25 cellular contexts compared by ENCODE assay signal in the genomic region with DNA sequence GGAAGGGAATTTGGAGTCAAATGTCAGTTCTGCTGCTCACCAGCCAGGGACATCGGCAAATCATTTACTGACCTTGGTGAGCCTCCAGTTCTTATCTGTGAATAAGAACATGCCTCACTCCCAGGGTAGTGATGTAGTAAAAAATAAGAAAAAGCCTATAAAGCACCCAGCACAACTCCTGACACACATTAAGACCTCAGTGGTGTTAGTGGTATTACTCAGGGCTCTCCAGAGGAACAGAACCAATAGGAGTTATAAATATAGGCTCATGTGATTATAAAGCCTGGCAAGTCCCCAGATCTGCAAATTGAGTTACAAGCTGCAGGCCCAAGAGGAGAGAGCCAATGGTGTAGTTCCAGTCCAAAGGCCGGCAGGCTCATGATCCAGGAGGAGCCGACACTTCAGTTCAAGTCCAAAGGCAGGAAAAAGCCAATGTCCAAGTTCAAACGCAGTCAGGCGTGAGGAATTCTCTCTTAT.
DNase-seq lines count a peak whose midpoint lies in the region; ATAC-seq, FAIRE-seq and TF ChIP-seq lines count a peak whose summit lies in the region.
"Had no signal": no experiment of that assay in that cellular context is flagged by ENCODE, and none has a peak within 500 bp of the region (broad histone marks: within the 10 kb centered on the region; RNA-seq: fewer than 3 reads in every experiment).

No MANE protein-coding gene starts in this region.

- H3K27me3 ChIP-seq in left ventricle myocardium inferior (ENCODE audit: low read depth) (peaks cover 47% of the 10 kb centered on the region), pancreas (peaks cover 0 to 4% (median 0%) of the 10 kb centered on the region in 4 donors), transverse colon (no peaks in the 10 kb centered on the region)
- H3K27me3 ChIP-seq: ascending aorta had no signal

- no peak for TF ChIP-seq EP300 in transverse colon (IDR thresholded peaks at IDR 0.05; ENCODE audit: low read depth)

- H3K27ac ChIP-seq in left ventricle myocardium inferior (replicated peaks) (no peak overlapping the region), pancreas (peak overlapping the region in 3 of 4 donors; percentile 37 to 59 (median 49)), transverse colon (peak overlapping the region; percentile 73 to 85 (median 78))
- H3K27ac ChIP-seq: 22Rv1, ascending aorta, dorsolateral prefrontal cortex, HL-60, SK-N-MC, upper lobe of right lung had no signal

- intact Hi-C loops in Right ventricle myocardium inferior (cut with DNase I) (no loop called here), left ventricle myocardium inferior (cut with micrococcal nuclease) (no loop called here), pancreas (cut with DNase I) (no loop called here), transverse colon (cut with DNase I; ENCODE audit: low total_unique reads) (no loop called here)

- ATAC-seq in Right ventricle myocardium inferior (peak; percentile 60), pancreas (peak; percentile 54 to 94 (median 82))
- ATAC-seq: T-helper 17 cell, upper lobe of right lung had no signal

- H3K9me3 ChIP-seq in left ventricle myocardium inferior (replicated peaks) (peaks cover 9% of the 10 kb centered on the region), pancreas (no peaks in the 10 kb centered on the region), transverse colon (no peaks in the 10 kb centered on the region)
- H3K9me3 ChIP-seq: ascending aorta, upper lobe of right lung had no signal

- in situ Hi-C loops in transverse colon (cut with MboI; ENCODE audit: low pct_ligation_motif_present in 1 of 4, low pct_unique_long_range_greater_than_20kb in 1 of 4, low sequenced_read_pairs in 3 of 4), result no loop called here

- no peak for DNase-seq in Right ventricle myocardium inferior (ENCODE audit: missing footprints)
- no peak for DNase-seq in left ventricle myocardium inferior
- DNase-seq in kidney glomerular epithelial cell (lab: John Stamatoyannopoulos, UW), result peak; percentile 36
- DNase-seq in pancreas, result peak in 2 of 6 donors; percentile 29 to 54
- DNase-seq in transverse colon, result peak; percentile 75
- no peak for DNase-seq in NOMO-1 treated with DMSO at 0.1 percent for 48 hours (lab: John Stamatoyannopoulos, UW; ENCODE audit: unreplicated experiment)
- DNase-seq in SW 1271 (lab: John Stamatoyannopoulos, UW), result no peak
- DNase-seq in NCI-H748 (lab: John Stamatoyannopoulos, UW; ENCODE audit: unreplicated experiment), result no peak
- DNase-seq: activated CD4-positive, alpha-beta T cell treated with anti-CD3 and anti-CD28 coated beads for 48 hours; CD4-positive, alpha-beta memory T cell; central memory CD4-positive, alpha-beta T cell; dorsolateral prefrontal cortex; EL; HCEC 1CT; NCI-H1092 treated with DMSO at 0.1 percent for 48 hours; NCI-H187 treated with DMSO at 0.1 percent for 48 hours; NCI-H526; retina; RPMI8226; T-helper 17 cell; upper lobe of right lung had no signal

- no peaks in the 10 kb centered on the region for H3K36me3 ChIP-seq in left ventricle myocardium inferior
- no peaks in the 10 kb centered on the region for H3K36me3 ChIP-seq in pancreas
- no peaks in the 10 kb centered on the region for H3K36me3 ChIP-seq in transverse colon
- H3K36me3 ChIP-seq: ascending aorta, upper lobe of right lung had no signal

- no peak for TF ChIP-seq POLR2A in transverse colon (IDR thresholded peaks at IDR 0.05)

- 47% methylated on average over 5 of the region's 5 CpGs for WGBS in pancreas, 2 donors
- 54 to 56% methylated on average over 4 to 5 of the region's 5 CpGs for WGBS in transverse colon (ENCODE audit: low coverage in 1 of 2), 2 donors

- no peaks in the 10 kb centered on the region for H3K4me1 ChIP-seq in left ventricle myocardium inferior
- H3K4me1 ChIP-seq in pancreas, result peaks cover 0 to 10% (median 3%) of the 10 kb centered on the region in 3 donors
- peaks cover 0 to 39% (median 8%) of the 10 kb centered on the region in 4 donors for H3K4me1 ChIP-seq in transverse colon
- H3K4me1 ChIP-seq: ascending aorta, upper lobe of right lung had no signal

- TF ChIP-seq CTCF in left ventricle myocardium inferior (IDR thresholded peaks at IDR 0.05; ENCODE audit: borderline replicate concordance) (no peak), pancreas (IDR thresholded peaks at IDR 0.05) (no peak), transverse colon (IDR thresholded peaks at IDR 0.05) (no peak)

- no peak overlapping the region for H3K4me3 ChIP-seq in left ventricle myocardium inferior
- no peak overlapping the region for H3K4me3 ChIP-seq in pancreas
- H3K4me3 ChIP-seq in transverse colon, result no peak overlapping the region
- H3K4me3 ChIP-seq: ascending aorta, dorsolateral prefrontal cortex, SK-N-MC, upper lobe of right lung had no signal

- FAIRE-seq in pancreas (lab: Jason Lieb, UNC), result no peak

Comparison
In these comparisons a context has a peak if more than half of its experiments do, and no peak if none do; other contexts are left out.
1. DNase-seq: peak in kidney glomerular epithelial cell (single experiment) and transverse colon (single experiment); none in Right ventricle myocardium inferior (single experiment), left ventricle myocardium inferior (single experiment), NOMO-1 treated with DMSO at 0.1 percent for 48 hours (single experiment), SW 1271 (0 of 2) and NCI-H748 (single experiment).